In the genomic region with DNA sequence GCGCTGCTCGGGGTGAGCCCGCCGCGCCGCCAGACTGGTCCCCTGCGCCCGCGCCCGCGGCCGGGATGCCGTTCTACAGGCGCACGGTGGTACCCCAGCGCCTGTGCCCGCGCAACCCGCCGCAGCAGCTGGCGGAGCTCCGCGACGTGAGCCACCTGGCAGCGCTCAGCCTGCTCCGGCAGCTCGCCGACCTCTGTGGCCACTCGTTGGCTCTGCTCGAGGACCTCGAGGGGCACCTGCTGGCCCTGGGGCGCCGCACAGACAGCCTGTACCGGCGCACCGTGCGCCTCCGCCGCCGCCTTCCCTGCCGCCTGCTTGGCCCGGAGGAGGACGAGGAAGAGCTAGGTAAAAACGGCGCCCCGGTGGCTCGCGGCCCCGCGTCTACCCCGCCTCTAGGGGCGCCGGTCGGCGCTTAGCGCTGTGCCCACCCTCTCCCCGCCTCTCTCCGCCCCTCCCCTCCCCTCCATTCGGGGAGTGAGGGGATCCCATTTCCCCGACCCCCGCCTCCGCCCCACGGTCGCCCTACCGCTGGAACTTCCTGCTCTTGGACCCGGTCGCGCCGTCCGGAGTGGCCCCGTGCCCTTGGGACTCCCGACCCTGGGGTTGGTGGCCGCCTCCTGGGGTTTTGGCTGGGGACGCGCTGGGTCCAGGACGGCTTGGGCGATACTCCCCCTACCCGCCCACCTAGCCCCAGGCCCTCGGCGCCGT, we compare ENCODE assay signal across 8 cellular contexts. TPM values are rescaled to one million over a fixed set of nuclear protein-coding genes. Genes with fewer than 3 reads are reported as not detected.
DNase-seq lines count a peak whose midpoint lies in the region; ATAC-seq and TF ChIP-seq lines count a peak whose summit lies in the region.

No MANE protein-coding gene starts in this region.

- no peaks in the 10 kb centered on the region for H3K4me1 Mint-ChIP-seq in HFFc6 (ENCODE audit: low read depth)

- no peak overlapping the region for H3K27ac Mint-ChIP-seq in HFFc6

- H3K36me3 ChIP-seq in BE2C, result no peaks in the 10 kb centered on the region

- peak; percentile 23 for TF ChIP-seq CTCF in BE2C (IDR thresholded peaks at IDR 0.05; ENCODE audit: low read depth, low read length)
- no peak for TF ChIP-seq CTCF in HFFc6 (IDR thresholded peaks at IDR 0.05)

- H3K9me3 Mint-ChIP-seq in HFFc6, result no peaks in the 10 kb centered on the region

- H3K27me3 ChIP-seq in BE2C, result peaks cover 15% of the 10 kb centered on the region

- no peaks in the 10 kb centered on the region for H3K36me3 Mint-ChIP-seq in HFFc6 (ENCODE audit: low read depth)

- H3K27me3 Mint-ChIP-seq in HFFc6 (ENCODE audit: insufficient read depth), result peaks cover 39% of the 10 kb centered on the region

- no peak overlapping the region for H3K4me3 Mint-ChIP-seq in HFFc6

- no peaks in the 10 kb centered on the region for H3K9me3 ChIP-seq in BE2C

- ATAC-seq in left cardiac atrium (peak; percentile 64 to 81), HG03045 (IDR thresholded peaks at IDR 0.05; ENCODE audit: unreplicated experiment) (no peak)

- DNase-seq in BE2C (peak; percentile 38), NCI-H1694 treated with DMSO at 0.1 percent for 48 hours (lab: John Stamatoyannopoulos, UW) (peak; percentile 46), left cardiac atrium (peak; percentile 27), skeletal muscle cell (ENCODE audit: low read depth) (no peak), HFFc6 (no peak), glomerular visceral epithelial cell (ENCODE audit: extremely low spot score) (no peak)
- peak; percentile 6 for DNase-seq in activated effector memory CD4-positive, alpha-beta T cell treated with Interleukin-2 at 50 U/mL for 16 hours

- intact Hi-C loops in left cardiac atrium (cut with DNase I), result no loop called here

- H3K4me3 ChIP-seq in BE2C (ENCODE audit: low read depth, low read length), result peak overlapping the region; percentile 41
- peak overlapping the region; percentile 56 for H3K4me3 ChIP-seq in skeletal muscle cell (ENCODE audit: low read depth, low read length)

- no peaks in the 10 kb centered on the region for H3K4me1 ChIP-seq in BE2C

RNA-seq across cellular contexts. Expression of a gene that starts 0.5 kb away (rescaled TPM):
- polyA plus RNA-seq in BE2C (2012; ENCODE audit: insufficient read depth, insufficient read length, low read depth), result 23.8 TPM
- total RNA-seq in left cardiac atrium, result 1 to 10 TPM; 6.1 to 8.8 TPM
- total RNA-seq in HFFc6 (2021; fragmentation: NEBNext Ultra II Directional; extraction: Animal tissue kit (Norgen Biotek cat#: 25700)), result 1 to 10 TPM in 1 of 6 experiments, under 1 TPM in 5; 0.28 to 1.1 (median 0.52) TPM

Comparison
In these comparisons a context has a peak if more than half of its experiments do, and no peak if none do; other contexts are left out.
1. DNase-seq: peak in BE2C (single experiment), NCI-H1694 treated with DMSO at 0.1 percent for 48 hours (single experiment), activated effector memory CD4-positive, alpha-beta T cell treated with Interleukin-2 at 50 U/mL for 16 hours (single experiment) and left cardiac atrium (single experiment); none in skeletal muscle cell (single experiment), HFFc6 (single experiment) and glomerular visceral epithelial cell (single experiment).